Comparison of ENCODE assay signal across 8 cellular contexts in the genomic region with DNA sequence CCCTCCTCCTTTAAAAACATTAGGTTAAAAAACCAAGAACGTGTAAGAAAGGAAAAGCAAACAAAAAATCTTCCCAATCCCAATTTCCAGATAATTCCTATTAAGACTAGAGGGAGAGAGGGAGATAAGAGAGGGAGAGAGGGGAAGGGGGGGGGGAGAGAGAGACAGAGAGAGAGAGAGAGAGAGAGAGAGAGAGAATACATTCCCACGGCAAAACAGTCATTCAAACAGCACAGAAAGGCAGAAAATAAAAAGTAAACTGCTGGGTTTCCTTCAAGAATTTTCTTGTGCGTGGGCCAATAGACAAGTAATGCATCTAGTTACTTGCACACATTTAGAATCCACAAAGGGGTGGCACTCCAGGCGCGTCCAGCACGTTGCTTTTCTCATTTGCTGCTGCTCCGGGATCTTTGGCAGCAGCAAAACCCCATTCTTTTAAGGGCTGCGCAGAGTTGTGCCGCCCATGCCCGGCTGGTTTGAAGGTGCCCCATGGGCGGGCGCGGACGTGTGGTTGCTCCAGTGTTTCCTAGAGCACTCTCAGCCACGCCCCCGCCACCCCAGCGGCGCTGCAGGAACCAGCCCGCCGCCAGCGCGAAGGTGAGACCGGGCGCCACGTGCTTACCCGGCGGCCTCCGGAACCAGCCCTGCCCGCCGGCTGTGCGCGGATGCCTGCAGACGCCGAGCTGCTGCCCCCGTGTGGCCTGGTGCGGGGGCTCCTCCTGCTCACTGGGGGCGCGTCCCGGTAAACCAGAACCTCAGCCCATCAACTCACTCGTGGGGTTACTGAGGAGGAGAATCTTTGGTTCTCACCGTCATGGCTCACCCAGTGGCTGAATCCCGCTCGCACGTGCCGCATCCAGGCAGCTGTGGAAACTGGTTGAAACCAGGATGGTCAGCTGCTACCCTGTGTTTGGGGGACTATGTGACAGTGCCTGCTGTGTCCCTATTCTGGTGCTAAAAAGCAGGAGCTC. TPM values are rescaled to one million over a fixed set of nuclear protein-coding genes. Genes with fewer than 3 reads are reported as not detected.
DNase-seq lines count a peak whose midpoint lies in the region; ATAC-seq and TF ChIP-seq lines count a peak whose summit lies in the region.

No MANE protein-coding gene starts in this region.

- TF ChIP-seq CTCF in mesothelial cell of epicardium (IDR thresholded peaks at IDR 0.05; ENCODE audit: unreplicated experiment) = peak; percentile 67

- no peaks in the 10 kb centered on the region for H3K36me3 Mint-ChIP-seq in effector memory CD8-positive, alpha-beta T cell (ENCODE audit: insufficient read depth)
- no peaks in the 10 kb centered on the region for H3K36me3 Mint-ChIP-seq in mesothelial cell of epicardium

- ATAC-seq in GM19023 (IDR thresholded peaks at IDR 0.05; ENCODE audit: unreplicated experiment) = peak; percentile 89
- ATAC-seq in HG03159 (IDR thresholded peaks at IDR 0.05; ENCODE audit: unreplicated experiment) = peak; percentile 91
- peak; percentile 79 for ATAC-seq in effector memory CD8-positive, alpha-beta T cell (replicated peaks)

- peaks cover 0 to 5% of the 10 kb centered on the region in 2 donors for H3K4me1 Mint-ChIP-seq in effector memory CD8-positive, alpha-beta T cell (ENCODE audit: low read depth in 2 of 2)
- H3K4me1 Mint-ChIP-seq in mesothelial cell of epicardium = peaks cover 8% of the 10 kb centered on the region

- peaks cover 3 to 7% of the 10 kb centered on the region in 2 donors for H3K9me3 Mint-ChIP-seq in effector memory CD8-positive, alpha-beta T cell
- H3K9me3 Mint-ChIP-seq in mesothelial cell of epicardium = no peaks in the 10 kb centered on the region

- H3K27ac Mint-ChIP-seq in effector memory CD8-positive, alpha-beta T cell = no peak overlapping the region
- H3K27ac Mint-ChIP-seq in mesothelial cell of epicardium = no peak overlapping the region

- DNase-seq in AG20443 (ENCODE audit: low spot score) (peak; percentile 90), NCI-H524 (lab: John Stamatoyannopoulos, UW) (peak; percentile 62 to 86), mesothelial cell of epicardium (ENCODE audit: low spot score in 2 of 2, unreplicated experiment in 2 of 2) (peak; percentile 70 to 83)
- peak; percentile 88 for DNase-seq in activated CD8-positive, alpha-beta memory T cell treated with anti-CD3 and anti-CD28 coated beads for 24 hours
- peak; percentile 10 to 42 (median 15) for DNase-seq in effector memory CD8-positive, alpha-beta T cell
- DNase-seq in stimulated activated CD8-positive, alpha-beta memory T cell treated with anti-CD3 and anti-CD28 coated beads, Interleukin-7, amount 100 ng/mL, for 24 hours (ENCODE audit: low read depth) = peak; percentile 58

- no peak overlapping the region for H3K4me3 Mint-ChIP-seq in effector memory CD8-positive, alpha-beta T cell
- peak overlapping the region; percentile 46 for H3K4me3 Mint-ChIP-seq in mesothelial cell of epicardium

- H3K27me3 Mint-ChIP-seq in effector memory CD8-positive, alpha-beta T cell = peaks cover 74 to 91% of the 10 kb centered on the region in 2 donors
- peaks cover 67% of the 10 kb centered on the region for H3K27me3 Mint-ChIP-seq in mesothelial cell of epicardium (ENCODE audit: low read depth)

RNA-seq across cellular contexts. Expression of a gene that starts 44.6 kb away (rescaled TPM):
- total RNA-seq in mesothelial cell of epicardium = 24.8 to 26.9 TPM (median 26.0 TPM) in 3 replicates

RNA-seq across cellular contexts. Expression of a gene that starts 48.6 kb away (rescaled TPM):
- 0.27 to 0.76 TPM (median 0.27 TPM) in 3 replicates for total RNA-seq in mesothelial cell of epicardium

Comparison
In these comparisons a context has a peak if more than half of its experiments do, and no peak if none do; other contexts are left out.
1. Peak in every context shown above with its lines: DNase-seq and ATAC-seq.
2. DNase-seq: peak in every context shown above with its lines; median percentile 90 in AG20443; 88 in activated CD8-positive, alpha-beta memory T cell treated with anti-CD3 and anti-CD28 coated beads for 24 hours; 76 in mesothelial cell of epicardium; 74 in NCI-H524; 58 in stimulated activated CD8-positive, alpha-beta memory T cell treated with anti-CD3 and anti-CD28 coated beads, Interleukin-7, amount 100 ng/mL, for 24 hours; 15 in effector memory CD8-positive, alpha-beta T cell.